12 cellular contexts compared by ENCODE assay signal in genomic region chr14:100582496-100583165, GRCh38. TPM values are rescaled to one million over a fixed set of nuclear protein-coding genes. Genes with fewer than 3 reads are reported as not detected.
"Had no signal": no experiment of that assay in that cellular context is flagged by ENCODE, and none has a peak within 500 bp of the region (broad histone marks: within the 10 kb centered on the region; RNA-seq: fewer than 3 reads in every experiment).

No MANE protein-coding gene starts in this region.

- ATAC-seq: esophagus mucosa, pancreas had no signal

- H3K27me3 ChIP-seq: pancreas had no signal

- H3K4me3 ChIP-seq: pancreas, SJCRH30 had no signal

- H3K9me3 ChIP-seq: pancreas, SJCRH30 had no signal

- H3K36me3 ChIP-seq: brain microvascular endothelial cell, pancreas, SJCRH30 had no signal

- H3K27ac ChIP-seq: brain microvascular endothelial cell, pancreas, SJCRH30 had no signal

- DNase-seq: activated CD4-positive, alpha-beta memory T cell treated with anti-CD3 and anti-CD28 coated beads for 36 hours; activated CD4-positive, CD25-positive, alpha-beta regulatory T cell treated with anti-CD3 and anti-CD28 coated beads, Interleukin-2, amount 50 U/mL, for 72 hours; amygdala; brain microvascular endothelial cell; nephron progenitor cell; SJCRH30; stimulated activated CD4-positive, alpha-beta T cell treated with anti-CD3 and anti-CD28 coated beads, Interleukin-2, amount 100 ng/mL, for 24 hours; stimulated activated naive CD4-positive, alpha-beta T cell treated with Interleukin-2 at 50 U/mL for 16 hours; SW 1271 had no signal

- H3K4me1 ChIP-seq: SJCRH30 had no signal

RNA-seq across cellular contexts. Expression of gene BEGAIN, which starts 4.6 kb away (rescaled TPM):
- total RNA-seq: glomerular endothelial cell had no signal
